ENCODE assay signal across 14 cellular contexts in the genomic region with DNA sequence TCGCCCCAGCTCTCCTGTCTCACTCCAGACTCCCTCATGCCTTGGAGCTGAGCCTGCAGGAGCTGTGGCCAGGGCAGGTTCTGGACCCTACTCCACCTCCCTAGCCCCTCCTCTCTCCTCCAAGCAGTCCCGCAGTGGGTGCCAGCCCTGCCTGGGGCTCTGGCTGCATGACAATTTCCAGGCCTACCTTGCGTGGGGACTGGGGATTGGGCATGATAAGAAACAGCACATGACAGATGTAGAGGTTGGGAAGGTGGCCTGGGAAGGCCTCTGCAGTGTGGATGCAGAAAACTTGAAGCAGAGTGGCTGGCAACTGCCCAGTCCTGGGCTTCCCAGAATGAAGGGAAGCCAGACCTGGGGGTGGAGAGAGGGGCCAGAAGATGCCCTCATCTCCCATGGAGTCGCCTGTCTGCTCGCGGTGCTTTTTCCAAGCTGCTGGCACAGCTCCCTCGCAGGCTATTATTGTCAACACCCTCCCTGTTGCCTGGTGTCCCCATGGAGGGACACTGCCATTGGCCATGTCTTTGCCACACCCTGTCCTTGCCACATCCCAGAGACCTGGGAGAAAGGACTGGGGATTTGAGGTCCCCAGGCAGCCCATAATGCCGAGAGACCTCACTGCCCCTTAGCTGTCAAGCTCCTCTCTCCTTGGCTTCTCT. TPM values are rescaled to one million over a fixed set of nuclear protein-coding genes. Genes with fewer than 3 reads are reported as not detected.
DNase-seq lines count a peak whose midpoint lies in the region; ATAC-seq and TF ChIP-seq lines count a peak whose summit lies in the region.
"Had no signal": no experiment of that assay in that cellular context is flagged by ENCODE, and none has a peak within 500 bp of the region (broad histone marks: within the 10 kb centered on the region; RNA-seq: fewer than 3 reads in every experiment).

No MANE protein-coding gene starts in this region.

- no peak for ATAC-seq in activated CD4-positive, CD25-positive, alpha-beta regulatory T cell treated with anti-CD3 and anti-CD28 coated beads, Interleukin-2, amount 50 U/mL, for 24 hours
- ATAC-seq in GM21717 (IDR thresholded peaks at IDR 0.05; ENCODE audit: unreplicated experiment), result no peak
- ATAC-seq: activated CD8-positive, alpha-beta T cell treated with anti-CD3 and anti-CD28 coated beads for 36 hours had no signal

- peak; percentile 15 for DNase-seq in NCI-H774 (lab: John Stamatoyannopoulos, UW)
- no peak for DNase-seq in hepatocyte (ENCODE audit: low spot score)
- no peak for DNase-seq in UCSD-AML1 (lab: John Stamatoyannopoulos, UW; ENCODE audit: unreplicated experiment)
- DNase-seq: activated CD8-positive, alpha-beta T cell treated with anti-CD3 and anti-CD28 coated beads for 36 hours; colonic mucosa; DMS79; Karpas-422; NCI-H345; SW 1271 had no signal

- H4K20me1 ChIP-seq in hepatocyte (ENCODE audit: insufficient read depth, poor library complexity, severe bottlenecking), result no peaks in the 10 kb centered on the region

- TF ChIP-seq CTCF in HEK293 (tag by site-specific recombination; IDR thresholded peaks at IDR 0.05) (no peak), hepatocyte (IDR thresholded peaks at IDR 0.05; ENCODE audit: poor library complexity) (no peak)

- POLR2A ChIA-PET in HEK293 (lab: Yijun Ruan, JAX), result no interaction called here

- H3K9ac ChIP-seq in skeletal muscle tissue (ENCODE audit: low read depth in 1 of 3, low read length in 3 of 3), result peak overlapping the region in 2 of 3 donors; percentile 16 to 40

- no peaks in the 10 kb centered on the region for H3K9me2 ChIP-seq in hepatocyte (replicated peaks; ENCODE audit: insufficient read depth)

- no peaks in the 10 kb centered on the region for H3K79me2 ChIP-seq in hepatocyte

- no peaks in the 10 kb centered on the region for H3K27me3 ChIP-seq in hepatocyte
- no peaks in the 10 kb centered on the region for H3K27me3 ChIP-seq in skeletal muscle tissue (ENCODE audit: control insufficient read depth in 3 of 3, insufficient read depth in 3 of 3, low read length in 3 of 3)
- H3K27me3 ChIP-seq: colonic mucosa had no signal

- H2AFZ ChIP-seq in hepatocyte, result no peak overlapping the region

- H3K27ac ChIP-seq in HEK293 (ENCODE audit: extremely low read depth, low read depth, low read length), result no peak overlapping the region
- H3K27ac ChIP-seq in hepatocyte, result peak overlapping the region; percentile 68
- H3K27ac ChIP-seq in skeletal muscle tissue (ENCODE audit: low read depth, low read length), result peak overlapping the region; percentile 56
- H3K27ac ChIP-seq: colonic mucosa, epithelial cell of prostate had no signal

- H3K4me1 ChIP-seq in HEK293 (ENCODE audit: control insufficient read depth, insufficient read depth, low read length), result peaks cover 22% of the 10 kb centered on the region
- H3K4me1 ChIP-seq in hepatocyte (ENCODE audit: insufficient read depth), result peaks cover 44% of the 10 kb centered on the region
- peaks cover 61 to 67% (median 66%) of the 10 kb centered on the region in 3 donors for H3K4me1 ChIP-seq in skeletal muscle tissue (ENCODE audit: control insufficient read depth in 3 of 3, insufficient read depth in 3 of 3, low read length in 3 of 3)

- CTCF ChIA-PET in HEK293 (lab: Yijun Ruan, JAX), result interaction anchor here (1.0 kb wide), 1 partner anchor 9 kb away, joined by 3 read pairs; no protein-coding TSS in a partner anchor

- H3K4me3 ChIP-seq in HEK293 (ENCODE audit: low read depth, low read length) (no peak overlapping the region), hepatocyte (no peak overlapping the region), skeletal muscle tissue (ENCODE audit: low read length in 3 of 3) (no peak overlapping the region)
- H3K4me3 ChIP-seq: colonic mucosa had no signal

- 68% methylated on average over 8 of the region's 8 CpGs for WGBS in hepatocyte (ENCODE audit: low lambda C conversion rate, missing lambda C conversion rate)

- no peak overlapping the region for H3K4me2 ChIP-seq in hepatocyte

- H3K9me3 ChIP-seq in HEK293 (ENCODE audit: control insufficient read depth, insufficient read depth, low read depth, low read length) (no peaks in the 10 kb centered on the region), hepatocyte (ENCODE audit: low read depth) (no peaks in the 10 kb centered on the region), skeletal muscle tissue (ENCODE audit: control insufficient read depth in 3 of 3, low read length in 3 of 3) (no peaks in the 10 kb centered on the region)
- H3K9me3 ChIP-seq: colonic mucosa had no signal

- H3K36me3 ChIP-seq in HEK293 (ENCODE audit: control insufficient read depth in 2 of 2, insufficient read depth in 1 of 2, low read length in 2 of 2), result no peaks in the 10 kb centered on the region
- H3K36me3 ChIP-seq in hepatocyte (replicated peaks; ENCODE audit: insufficient read depth, low read depth), result no peaks in the 10 kb centered on the region
- H3K36me3 ChIP-seq in skeletal muscle tissue (ENCODE audit: control insufficient read depth in 3 of 3, insufficient read depth in 3 of 3, low read length in 3 of 3), result no peaks in the 10 kb centered on the region
- H3K36me3 ChIP-seq: colonic mucosa had no signal

TF ChIP-seq in HEK293, 187 proteins besides CTCF, POLR2A, EP300 and RAD21:
- TF ChIP-seq ZNF600 (tag by site-specific recombination; IDR thresholded peaks at IDR 0.05), result peak; percentile 33; the same call in 1 of the 2 replicates
- TF ChIP-seq ZNF626 (tag by site-specific recombination; IDR thresholded peaks at IDR 0.05), result no peak

RNA-seq across cellular contexts. Expression of a gene that starts 48.9 kb away (rescaled TPM):
- 38.0 and 41.9 TPM in 2 replicates for total RNA-seq in hepatocyte
- 17.5 and 25.0 TPM in 2 replicates for polyA plus RNA-seq in hepatocyte
- 28.7 TPM for total RNA-seq in skeletal muscle tissue
